ENCODE assay signal across 11 cellular contexts in the genomic region with DNA sequence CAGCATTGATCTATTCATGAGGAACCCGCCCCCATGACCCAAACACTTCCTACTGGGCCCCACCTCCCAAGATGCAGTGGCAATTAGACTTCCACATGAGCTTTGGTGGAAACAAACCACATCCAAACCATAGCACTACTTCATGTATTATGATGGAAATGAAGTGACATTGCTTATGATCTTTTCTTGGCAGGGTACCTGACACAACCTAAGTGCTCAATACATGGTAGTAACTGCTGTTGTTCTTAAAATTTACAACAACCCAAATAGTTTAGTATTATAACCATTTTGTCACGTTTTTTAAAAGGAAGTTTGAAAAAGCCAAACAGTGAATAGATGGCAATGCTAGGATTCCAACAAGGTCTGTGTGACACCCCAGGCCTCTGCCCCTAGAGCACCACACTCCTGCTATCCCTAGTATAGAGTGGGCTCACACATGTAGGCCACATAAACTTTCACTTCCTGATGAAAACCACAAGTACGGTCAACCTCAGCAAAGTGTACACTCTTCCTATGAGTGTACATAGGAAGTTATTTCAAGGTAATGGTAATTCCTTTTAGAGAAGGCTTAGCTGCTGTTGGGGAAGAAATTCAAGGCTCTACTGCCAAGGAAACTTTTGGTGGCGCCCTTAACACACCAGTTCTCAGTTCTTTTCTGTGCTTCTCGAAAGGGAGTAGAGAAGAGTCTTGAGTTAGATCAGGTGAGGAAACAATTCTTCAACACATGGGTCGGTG.
DNase-seq lines count a peak whose midpoint lies in the region; ATAC-seq and TF ChIP-seq lines count a peak whose summit lies in the region.
"Had no signal": no experiment of that assay in that cellular context is flagged by ENCODE, and none has a peak within 500 bp of the region (broad histone marks: within the 10 kb centered on the region; RNA-seq: fewer than 3 reads in every experiment).

No MANE protein-coding gene starts in this region.

- H3K27ac ChIP-seq in BLaER1: no peak overlapping the region
- no peak overlapping the region for H3K27ac ChIP-seq in OCI-LY3 (ENCODE audit: low read length)
- no peak overlapping the region for H3K27ac ChIP-seq in heart right ventricle
- H3K27ac ChIP-seq in right atrium auricular region: no peak overlapping the region
- H3K27ac ChIP-seq: dorsolateral prefrontal cortex had no signal

- no peaks in the 10 kb centered on the region for H3K79me2 ChIP-seq in OCI-LY3 (ENCODE audit: low read length)

- H3K9me3 ChIP-seq in BLaER1: no peaks in the 10 kb centered on the region
- no peaks in the 10 kb centered on the region for H3K9me3 ChIP-seq in OCI-LY3 (ENCODE audit: insufficient read depth, low read length)
- H3K9me3 ChIP-seq in heart right ventricle: no peaks in the 10 kb centered on the region
- no peaks in the 10 kb centered on the region for H3K9me3 ChIP-seq in right atrium auricular region
- H3K9me3 ChIP-seq: BE2C had no signal

- WGBS in heart right ventricle, 2 donors: 89 to 92% methylated on average over 6 of the region's 6 CpGs

- peaks cover 17% of the 10 kb centered on the region for H3K4me1 ChIP-seq in BLaER1
- peaks cover 25% of the 10 kb centered on the region for H3K4me1 ChIP-seq in OCI-LY3 (ENCODE audit: low read length)
- peaks cover 0 to 24% (median 11%) of the 10 kb centered on the region in 9 donors for H3K4me1 ChIP-seq in heart right ventricle
- no peaks in the 10 kb centered on the region for H3K4me1 ChIP-seq in right atrium auricular region

- peak; percentile 25 for DNase-seq in GM19238 (ENCODE audit: insufficient read length, low spot score)
- DNase-seq in heart right ventricle: no peak
- DNase-seq in hypothalamus (lab: John Stamatoyannopoulos, UW): no peak
- DNase-seq in omental fat pad (ENCODE audit: low spot score): no peak
- DNase-seq in right atrium auricular region (ENCODE audit: low spot score): no peak
- DNase-seq: BE2C, dorsolateral prefrontal cortex, left ventricle myocardium superior had no signal

- no peak overlapping the region for H2AFZ ChIP-seq in OCI-LY3 (ENCODE audit: low read depth, low read length)

- TF ChIP-seq CTCF in OCI-LY3 (IDR thresholded peaks at IDR 0.05; ENCODE audit: low read depth, low read length) (peak; percentile 30), heart right ventricle (IDR thresholded peaks at IDR 0.05) (no peak), omental fat pad (IDR thresholded peaks at IDR 0.05) (no peak), right atrium auricular region (IDR thresholded peaks at IDR 0.05) (no peak)

- intact Hi-C loops in heart right ventricle (cut with DNase I): loop anchor here in 1 of 10 donors (10.0 kb wide), 1 partner anchor 83 kb away; no protein-coding TSS in a partner anchor

- H3K36me3 ChIP-seq in BLaER1 (no peaks in the 10 kb centered on the region), OCI-LY3 (replicated peaks; ENCODE audit: low read depth, low read length) (peaks cover 4% of the 10 kb centered on the region), heart right ventricle (peaks cover 0 to 6% (median 0%) of the 10 kb centered on the region in 9 donors), right atrium auricular region (no peaks in the 10 kb centered on the region)
- H3K36me3 ChIP-seq: BE2C had no signal

- ATAC-seq in HG03025 (IDR thresholded peaks at IDR 0.05; ENCODE audit: low FRiP score, unreplicated experiment) (peak; percentile 94), heart right ventricle (no peak), omental fat pad (ENCODE audit: low FRiP score) (no peak)

- H3K4me2 ChIP-seq in BLaER1: peak overlapping the region; percentile 42
- peak overlapping the region; percentile 49 for H3K4me2 ChIP-seq in OCI-LY3 (ENCODE audit: low read length)

- H3K27me3 ChIP-seq in BLaER1 (no peaks in the 10 kb centered on the region), OCI-LY3 (ENCODE audit: low read depth, low read length) (peaks cover 15% of the 10 kb centered on the region; the same call in 1 of the 2 replicates), heart right ventricle (no peaks in the 10 kb centered on the region), right atrium auricular region (no peaks in the 10 kb centered on the region)
- H3K27me3 ChIP-seq: BE2C, dorsolateral prefrontal cortex had no signal

- no peak overlapping the region for H3K9ac ChIP-seq in BLaER1
- no peak overlapping the region for H3K9ac ChIP-seq in OCI-LY3 (ENCODE audit: low read length)

- H3K4me3 ChIP-seq in BLaER1 (no peak overlapping the region), OCI-LY3 (ENCODE audit: low read length) (0 out of 2 replicates have a peak overlapping the region, but pooled peaks have one; percentile 10), heart right ventricle (no peak overlapping the region), right atrium auricular region (no peak overlapping the region)
- H3K4me3 ChIP-seq: dorsolateral prefrontal cortex had no signal

- no peaks in the 10 kb centered on the region for H4K20me1 ChIP-seq in BLaER1
- H4K20me1 ChIP-seq in OCI-LY3 (ENCODE audit: insufficient read depth, low read length): peaks cover 33% of the 10 kb centered on the region
